Comparison of ENCODE assay signal across 16 cellular contexts in genomic region chr17:28723159-28723835, GRCh38. TPM values are rescaled to one million over a fixed set of nuclear protein-coding genes. Genes with fewer than 3 reads are reported as not detected.
DNase-seq lines count a peak whose midpoint lies in the region; ATAC-seq and TF ChIP-seq lines count a peak whose summit lies in the region.
"Had no signal": no experiment of that assay in that cellular context is flagged by ENCODE, and none has a peak within 500 bp of the region (broad histone marks: within the 10 kb centered on the region; RNA-seq: fewer than 3 reads in every experiment).

No MANE protein-coding gene starts in this region.

- peaks cover 9 to 27% (median 10%) of the 10 kb centered on the region in 3 donors for H3K27me3 Mint-ChIP-seq in immature natural killer cell (ENCODE audit: low read depth in 3 of 3)

- POLR2A ChIA-PET in AG04450 (lab: Yijun Ruan, JAX) = no interaction called here

- H3K4me3 ChIP-seq in AG04450 (ENCODE audit: low read depth, low read length) = no peak overlapping the region
- peak overlapping the region; percentile 85 for H3K4me3 ChIP-seq in GM12875 (ENCODE audit: low read depth, low read length)
- no peak overlapping the region for H3K4me3 ChIP-seq in WERI-Rb-1 (ENCODE audit: low read depth, low read length)
- H3K4me3 ChIP-seq: SJSA1, tibial nerve had no signal

- H3K36me3 Mint-ChIP-seq in immature natural killer cell = peaks cover 6 to 33% (median 21%) of the 10 kb centered on the region in 3 donors

- H3K4me3 Mint-ChIP-seq in immature natural killer cell = peak overlapping the region in 4 of 5 donors; percentile 5 to 47 (median 30)

- ATAC-seq in GM21390 (IDR thresholded peaks at IDR 0.05; ENCODE audit: unreplicated experiment) (no peak), omental fat pad (ENCODE audit: low FRiP score) (no peak)

- peak overlapping the region; percentile 31 for H3K27ac ChIP-seq in AG04450 (ENCODE audit: low read depth, low read length)
- H3K27ac ChIP-seq in WERI-Rb-1 = peak overlapping the region; percentile 46
- H3K27ac ChIP-seq: SJSA1 had no signal

- H3K27me3 ChIP-seq in AG04450 (ENCODE audit: control insufficient read depth, insufficient read depth, low read length) = no peaks in the 10 kb centered on the region
- no peaks in the 10 kb centered on the region for H3K27me3 ChIP-seq in WERI-Rb-1 (ENCODE audit: insufficient read depth, low read depth, severe bottlenecking)
- H3K27me3 ChIP-seq: SJSA1, tibial nerve had no signal

- H3K9me3 ChIP-seq in AG04450 (ENCODE audit: control insufficient read depth, insufficient read depth, low read length) (no peaks in the 10 kb centered on the region; the same call in 1 of the 2 replicates), WERI-Rb-1 (ENCODE audit: severe bottlenecking) (no peaks in the 10 kb centered on the region)
- H3K9me3 ChIP-seq: SJSA1, tibial nerve had no signal

- H3K27ac Mint-ChIP-seq in immature natural killer cell = peak overlapping the region in 2 of 6 donors; percentile 39 to 83

- no peaks in the 10 kb centered on the region for H3K9me3 Mint-ChIP-seq in immature natural killer cell

- DNase-seq in AG04450 (ENCODE audit: low read depth, low spot score) (no peak), WERI-Rb-1 (no peak), immature natural killer cell (no peak), omental fat pad (ENCODE audit: low spot score) (no peak), NCI-H2029 treated with DMSO at 0.1 percent for 48 hours (lab: John Stamatoyannopoulos, UW) (no peak), RPMI8226 (no peak)
- DNase-seq: activated CD8-positive, alpha-beta memory T cell treated with anti-CD3 and anti-CD28 coated beads, Interleukin-2, amount 50 U/mL, for 4 hours; GOT3; hippocampal formation; NCI-H1694; stimulated activated CD4-positive, alpha-beta T cell treated with anti-CD3 and anti-CD28 coated beads, Interleukin-4, amount 100 ng/mL, for 1 hour had no signal

- peaks cover 61% of the 10 kb centered on the region for H3K36me3 ChIP-seq in WERI-Rb-1

- H3K4me1 Mint-ChIP-seq in immature natural killer cell = peaks cover 64 to 75% of the 10 kb centered on the region in 2 donors

- TF ChIP-seq CTCF in AG04450 (IDR thresholded peaks at IDR 0.05; ENCODE audit: low read depth, low read length) (no peak), GM12875 (IDR thresholded peaks at IDR 0.05; ENCODE audit: borderline replicate concordance, insufficient read depth, low read depth, low read length) (no peak), WERI-Rb-1 (IDR thresholded peaks at IDR 0.05; ENCODE audit: low read depth, low read length) (no peak), omental fat pad (IDR thresholded peaks at IDR 0.05) (no peak)

- CTCF ChIA-PET in AG04450 (lab: Charles Lee) = interaction anchor here (0.7 to 1.3 kb wide), 2 partner anchors 20 to 27 kb away, joined by 3 to 4 read pairs; no protein-coding TSS in a partner anchor

RNA-seq across cellular contexts. Expression of gene TLCD1, which starts 2.7 kb away (rescaled TPM):
- polyA plus RNA-seq in AG04450 (2011; rRNA removed) (11.8 and 13.1 TPM in 2 replicates), immature natural killer cell (not detected)
- polyA minus RNA-seq in AG04450 (2011; rRNA and poly(A)+ RNA removed) = 7.0 and 7.2 TPM in 2 replicates
- 1 to 10 TPM in 3 of 4 donors, not detected in 1; 2.1 to 5.2 (median 3.6) TPM for total RNA-seq in omental fat pad
- polyA plus RNA-seq: neural cell had no signal

RNA-seq across cellular contexts. Expression of gene RPL23A, which starts 3.5 kb away (rescaled TPM):
- 1,337 and 1,690 TPM in 2 replicates for polyA plus RNA-seq in AG04450 (2011; rRNA removed)
- polyA minus RNA-seq in AG04450 (2011; rRNA and poly(A)+ RNA removed) = 749 and 1,050 TPM in 2 replicates
- 1,000 to 10,000 TPM; 2,545 to 3,232 (median 2,896) TPM for polyA plus RNA-seq in immature natural killer cell
- total RNA-seq in omental fat pad = 100 to 1,000 TPM; 568 to 719 (median 636) TPM

RNA-seq across cellular contexts. Expression of gene NEK8, which starts 5.3 kb away (rescaled TPM):
- polyA plus RNA-seq in AG04450 (2011; rRNA removed) (2.5 and 3.0 TPM in 2 replicates), immature natural killer cell (1 to 10 TPM; 1.7 to 4.2 (median 3.6) TPM)
- 6.3 and 9.6 TPM in 2 replicates for polyA minus RNA-seq in AG04450 (2011; rRNA and poly(A)+ RNA removed)
- total RNA-seq in omental fat pad = 1 to 10 TPM; 1.9 to 3.4 (median 2.5) TPM

RNA-seq across cellular contexts. Expression of gene RAB34, which starts 5.6 kb away (rescaled TPM):
- polyA plus RNA-seq in AG04450 (2011; rRNA removed) = 389 and 428 TPM in 2 replicates
- 295 and 356 TPM in 2 replicates for polyA minus RNA-seq in AG04450 (2011; rRNA and poly(A)+ RNA removed)
- 1 to 10 TPM; 2.3 to 6.1 (median 5.3) TPM for polyA plus RNA-seq in immature natural killer cell
- 100 to 1,000 TPM in 2 of 4 donors, 10 to 100 TPM in 2; 90.4 to 112 (median 101) TPM for total RNA-seq in omental fat pad

RNA-seq across cellular contexts. Expression of gene PROCA1, which starts 11.6 kb away (rescaled TPM):
- polyA plus RNA-seq in AG04450 (2011; rRNA removed) (0.51 and 0.52 TPM in 2 replicates), immature natural killer cell (1 to 10 TPM in 1 of 3 donors, under 1 TPM in 2; 0.59 to 1.8 (median 0.60) TPM)
- polyA minus RNA-seq in AG04450 (2011; rRNA and poly(A)+ RNA removed) = 0.70 and 1.6 TPM in 2 replicates
- total RNA-seq in omental fat pad = 1 to 10 TPM; 1.2 to 6.0 (median 1.8) TPM

Comparison
In these comparisons a context has a peak if more than half of its experiments do, and no peak if none do; other contexts are left out.
1. RNA of gene TLCD1, which starts 2.7 kb away (polyA plus RNA-seq): 11.8 to 13.1 TPM in AG04450; not detected in immature natural killer cell; every median in the first group is over 10 times any median in the second.